In the genomic region with DNA sequence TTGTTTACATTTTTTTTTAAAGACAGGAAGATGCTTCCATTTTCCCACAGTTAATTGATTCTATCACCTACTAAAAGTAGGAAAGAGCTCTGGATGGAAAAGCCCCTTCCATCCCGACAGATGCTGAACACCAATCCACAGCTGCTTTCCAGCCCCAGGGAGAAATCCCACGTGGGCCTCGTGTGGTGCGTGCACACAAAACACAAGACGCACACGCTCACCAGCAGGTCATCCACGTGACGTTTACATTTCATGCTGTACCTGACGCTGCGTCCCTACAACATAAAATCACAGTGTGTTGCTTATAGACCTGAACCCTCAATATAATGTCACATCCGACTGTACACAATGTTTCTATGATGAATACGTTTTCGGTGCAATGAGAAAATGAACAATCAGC, we compare ENCODE assay signal across 13 cellular contexts. TPM values are rescaled to one million over a fixed set of nuclear protein-coding genes. Genes with fewer than 3 reads are reported as not detected.
DNase-seq lines count a peak whose midpoint lies in the region; ATAC-seq, FAIRE-seq and TF ChIP-seq lines count a peak whose summit lies in the region.
"Had no signal": no experiment of that assay in that cellular context is flagged by ENCODE, and none has a peak within 500 bp of the region (broad histone marks: within the 10 kb centered on the region; RNA-seq: fewer than 3 reads in every experiment).

No MANE protein-coding gene starts in this region.

- peak overlapping the region; percentile 43 for H2AFZ ChIP-seq in IMR-90 (replicated peaks; ENCODE audit: low read length, poor library complexity)

- H4K5ac ChIP-seq in IMR-90 (ENCODE audit: low read depth, low read length), result no peak overlapping the region

- no peak overlapping the region for H3K56ac ChIP-seq in IMR-90 (ENCODE audit: extremely low read depth, insufficient read depth, low read length)

- H2BK20ac ChIP-seq in IMR-90 (ENCODE audit: low read depth, low read length), result no peak overlapping the region

- TF ChIP-seq POLR2A in IMR-90 (IDR thresholded peaks at IDR 0.05; ENCODE audit: low read depth, low read length), result no peak
- TF ChIP-seq POLR2A in spleen (IDR thresholded peaks at IDR 0.05), result no peak

- H3K18ac ChIP-seq in IMR-90 (ENCODE audit: low read depth, low read length), result no peak overlapping the region

- H4K91ac ChIP-seq in IMR-90 (ENCODE audit: insufficient read depth, low read depth, low read length), result no peak overlapping the region

- no peak overlapping the region for H2BK15ac ChIP-seq in IMR-90 (ENCODE audit: low read depth, low read length)

- no peak overlapping the region for H2AK5ac ChIP-seq in IMR-90 (ENCODE audit: low read depth, low read length)

- no peaks in the 10 kb centered on the region for H3K9me1 ChIP-seq in IMR-90 (ENCODE audit: insufficient read depth, low read length)

- BruUV-seq in IMR-90 (replicated peaks; lab: Mats Ljungman, UMichigan), result no TSS peak

- in situ Hi-C loops in IMR-90 (cut with MboI; ENCODE audit: low sequenced_read_pairs), result no loop called here

- H3K23ac ChIP-seq in IMR-90 (ENCODE audit: low read depth, low read length), result no peak overlapping the region

- H3K36me3 ChIP-seq in IMR-90 (ENCODE audit: control insufficient read depth, insufficient read depth, low read length) (no peaks in the 10 kb centered on the region), SK-N-MC (ENCODE audit: insufficient read depth, low read length) (no peaks in the 10 kb centered on the region), spleen (no peaks in the 10 kb centered on the region)
- H3K36me3 ChIP-seq: HAP-1 had no signal

- no peak overlapping the region for H3K27ac ChIP-seq in IMR-90 (ENCODE audit: insufficient read depth, low read length)
- H3K27ac ChIP-seq in SK-N-MC, result no peak overlapping the region
- no peak overlapping the region for H3K27ac ChIP-seq in spleen

- CTCF ChIA-PET in IMR-90 (lab: Yijun Ruan, JAX), result no interaction called here

- H2BK120ac ChIP-seq in IMR-90 (ENCODE audit: low read depth, low read length), result no peak overlapping the region

- no peak for FAIRE-seq in frontal cortex (lab: Jason Lieb, UNC)
- FAIRE-seq: GM19239 had no signal

- H3K27me3 ChIP-seq in IMR-90 (ENCODE audit: control insufficient read depth, insufficient read depth, low read length), result no peaks in the 10 kb centered on the region
- peaks cover 0 to 45% (median 0%) of the 10 kb centered on the region in 7 donors for H3K27me3 ChIP-seq in spleen (replicated peaks in 1 of 7)

- H2BK5ac ChIP-seq in IMR-90 (ENCODE audit: low read depth, low read length, poor library complexity, severe bottlenecking), result no peak overlapping the region

- ATAC-seq in IMR-90 (ENCODE audit: low read depth), result no peak
- peak; percentile 29 for ATAC-seq in left colon

- no peaks in the 10 kb centered on the region for H3K79me1 ChIP-seq in IMR-90 (ENCODE audit: low read depth in 1 of 2, low read length in 2 of 2)

- H3K14ac ChIP-seq in IMR-90 (replicated peaks; ENCODE audit: low read depth, low read length), result no peak overlapping the region

- POLR2A ChIA-PET in IMR-90 (lab: Charles Lee; ENCODE audit: unreplicated experiment), result no interaction called here

- H3K9me3 ChIP-seq in IMR-90 (ENCODE audit: control insufficient read depth, insufficient read depth, low read length) (peaks cover 56% of the 10 kb centered on the region), SK-N-MC (ENCODE audit: low read depth, low read length) (no peaks in the 10 kb centered on the region), spleen (peaks cover 0 to 10% (median 0%) of the 10 kb centered on the region in 8 donors)
- H3K9me3 ChIP-seq: HAP-1 had no signal

- no peak overlapping the region for H3K4me3 ChIP-seq in IMR-90 (ENCODE audit: insufficient read depth, low read depth, low read length)
- 0 out of 2 replicates have a peak overlapping the region, but pooled peaks have one; percentile 19 for H3K4me3 ChIP-seq in SK-N-MC
- no peak overlapping the region for H3K4me3 ChIP-seq in spleen
- H3K4me3 ChIP-seq: HAP-1 had no signal

- intact Hi-C loops in IMR-90 (cut with micrococcal nuclease), result no loop called here
- intact Hi-C loops in left colon (cut with DNase I, micrococcal nuclease), result loop anchor here (5.0 kb wide), 1 partner anchor 518 kb away; no protein-coding TSS in a partner anchor
- intact Hi-C loops in spleen (cut with DNase I; ENCODE audit: low total_unique reads), result loop anchor here (5.0 kb wide), 1 partner anchor 513 kb away; no protein-coding TSS in a partner anchor

- dilution Hi-C loops in IMR-90 (cut with HindIII; ENCODE audit: low sequenced_read_pairs, unreplicated experiment), result no loop called here

- H3K4me2 ChIP-seq in IMR-90 (ENCODE audit: low read depth, low read length), result no peak overlapping the region

- no peak overlapping the region for H3K4ac ChIP-seq in IMR-90 (ENCODE audit: low read depth, low read length)

- no peak overlapping the region for H3K9ac ChIP-seq in IMR-90 (ENCODE audit: low read depth, low read length)
- no peak overlapping the region for H3K9ac ChIP-seq in SK-N-MC (ENCODE audit: insufficient read length)

- H4K20me1 ChIP-seq in IMR-90 (ENCODE audit: insufficient read depth, low read length), result no peaks in the 10 kb centered on the region

- H4K8ac ChIP-seq in IMR-90 (ENCODE audit: low read depth in 2 of 2, low read length in 2 of 2), result no peak overlapping the region

- DNase-seq in IMR-90 (no peak), SK-N-MC (ENCODE audit: low read depth, low spot score) (no peak), left colon (no peak), spleen (peak; percentile 36), frontal cortex (ENCODE audit: low spot score in 2 of 2) (no peak), LoVo (ENCODE audit: low spot score) (no peak), dermis blood vessel endothelial cell (no peak)
- DNase-seq: NCI-H2171 treated with DMSO at 0.1 percent for 48 hours, NCI-H446 treated with DMSO at 0.1 percent for 48 hours had no signal

- no peak overlapping the region for H2AK9ac ChIP-seq in IMR-90 (replicated peaks; ENCODE audit: low read depth, low read length, poor library complexity)

- WGBS in IMR-90 (ENCODE audit: extremely low coverage in 2 of 2, insufficient read length in 1 of 2), 2 experiments, result 84% methylated on average over 8 of the region's 13 CpGs; no CpG with 5 or more reads in 1 of the 2 experiments
- WGBS in spleen, 5 donors, result 83 to 89% (median 86%) methylated on average over 13 of the region's 13 CpGs

- TF ChIP-seq CTCF in IMR-90 (conservative IDR thresholded peaks at IDR 0.05; ENCODE audit: low read depth, low read length) (no peak), spleen (IDR thresholded peaks at IDR 0.05 in 8 of 11, conservative IDR thresholded peaks at IDR 0.05 in 3 of 11) (no peak)

- TF ChIP-seq RAD21 in IMR-90 (IDR thresholded peaks at IDR 0.05; ENCODE audit: low read length), result no peak

- no peaks in the 10 kb centered on the region for H3K4me1 ChIP-seq in IMR-90 (ENCODE audit: control insufficient read depth, insufficient read depth, low read length)
- peaks cover 0 to 5% (median 0%) of the 10 kb centered on the region in 6 donors for H3K4me1 ChIP-seq in spleen
- H3K4me1 ChIP-seq: HAP-1 had no signal

TF ChIP-seq in IMR-90, 13 proteins besides CTCF, POLR2A, EP300 and RAD21:
- TF ChIP-seq FOS (IDR thresholded peaks at IDR 0.05; ENCODE audit: low read depth, low read length), result no peak
- TF ChIP-seq RCOR1 (IDR thresholded peaks at IDR 0.05; ENCODE audit: insufficient replicate concordance, low read length), result no peak
- TF ChIP-seq SMC3 (IDR thresholded peaks at IDR 0.05; ENCODE audit: low read depth, low read length), result no peak
- TF ChIP-seq BHLHE40 (IDR thresholded peaks at IDR 0.05; ENCODE audit: low read depth, low read length), result no peak
- TF ChIP-seq MAZ (IDR thresholded peaks at IDR 0.05; ENCODE audit: borderline replicate concordance, low read depth, low read length), result no peak
- TF ChIP-seq CEBPB (IDR thresholded peaks at IDR 0.05; ENCODE audit: low read depth, low read length), result no peak
- TF ChIP-seq, protein P1, sequence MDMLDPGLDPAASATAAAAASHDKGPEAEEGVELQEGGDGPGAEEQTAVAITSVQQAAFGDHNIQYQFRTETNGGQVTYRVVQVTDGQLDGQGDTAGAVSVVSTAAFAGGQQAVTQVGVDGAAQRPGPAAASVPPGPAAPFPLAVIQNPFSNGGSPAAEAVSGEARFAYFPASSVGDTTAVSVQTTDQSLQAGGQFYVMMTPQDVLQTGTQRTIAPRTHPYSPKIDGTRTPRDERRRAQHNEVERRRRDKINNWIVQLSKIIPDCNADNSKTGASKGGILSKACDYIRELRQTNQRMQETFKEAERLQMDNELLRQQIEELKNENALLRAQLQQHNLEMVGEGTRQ (IDR thresholded peaks at IDR 0.05; ENCODE audit: low read depth, low read length), result no peak
- no peak for TF ChIP-seq NFE2L2 (IDR thresholded peaks at IDR 0.05; ENCODE audit: low read depth, low read length)
- TF ChIP-seq, protein P2, sequence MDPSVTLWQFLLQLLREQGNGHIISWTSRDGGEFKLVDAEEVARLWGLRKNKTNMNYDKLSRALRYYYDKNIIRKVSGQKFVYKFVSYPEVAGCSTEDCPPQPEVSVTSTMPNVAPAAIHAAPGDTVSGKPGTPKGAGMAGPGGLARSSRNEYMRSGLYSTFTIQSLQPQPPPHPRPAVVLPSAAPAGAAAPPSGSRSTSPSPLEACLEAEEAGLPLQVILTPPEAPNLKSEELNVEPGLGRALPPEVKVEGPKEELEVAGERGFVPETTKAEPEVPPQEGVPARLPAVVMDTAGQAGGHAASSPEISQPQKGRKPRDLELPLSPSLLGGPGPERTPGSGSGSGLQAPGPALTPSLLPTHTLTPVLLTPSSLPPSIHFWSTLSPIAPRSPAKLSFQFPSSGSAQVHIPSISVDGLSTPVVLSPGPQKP (IDR thresholded peaks at IDR 0.05; ENCODE audit: borderline replicate concordance, low read depth, low read length), result no peak
- TF ChIP-seq CHD1 (IDR thresholded peaks at IDR 0.05; ENCODE audit: low read depth, low read length), result no peak
- no peak for TF ChIP-seq MXI1 (IDR thresholded peaks at IDR 0.05; ENCODE audit: borderline replicate concordance, low read depth, low read length)
- TF ChIP-seq MAFK (IDR thresholded peaks at IDR 0.05; ENCODE audit: low read depth, low read length), result no peak
- no peak for TF ChIP-seq RFX5 (IDR thresholded peaks at IDR 0.05; ENCODE audit: low read depth, low read length)

RNA-seq across cellular contexts. Expression of a gene that starts 50.2 kb away (rescaled TPM):
- total RNA-seq in IMR-90 (2012; rRNA removed) (not detected in 2 replicates), left colon (1 to 10 TPM; 1.9 to 2.5 TPM), spleen (not detected), frontal cortex (2.9 TPM), dermis blood vessel endothelial cell (not detected in 2 replicates)
- polyA plus RNA-seq in IMR-90 (2012; rRNA removed) (not detected in 2 replicates), spleen (under 1 TPM in 2 of 3 donors, not detected in 1; 0.04 to 0.09 TPM)
- polyA plus RNA-seq in IMR-90 (2012; cell fraction: cytosol; rRNA removed), result not detected in 2 replicates
- not detected in 2 replicates for polyA plus RNA-seq in IMR-90 (2012; cell fraction: nucleus; rRNA removed; ENCODE audit: low replicate concordance)
- total RNA-seq: M059J, SK-MEL-5 had no signal
